Comparison of ENCODE assay signal across 8 cellular contexts in the genomic region with DNA sequence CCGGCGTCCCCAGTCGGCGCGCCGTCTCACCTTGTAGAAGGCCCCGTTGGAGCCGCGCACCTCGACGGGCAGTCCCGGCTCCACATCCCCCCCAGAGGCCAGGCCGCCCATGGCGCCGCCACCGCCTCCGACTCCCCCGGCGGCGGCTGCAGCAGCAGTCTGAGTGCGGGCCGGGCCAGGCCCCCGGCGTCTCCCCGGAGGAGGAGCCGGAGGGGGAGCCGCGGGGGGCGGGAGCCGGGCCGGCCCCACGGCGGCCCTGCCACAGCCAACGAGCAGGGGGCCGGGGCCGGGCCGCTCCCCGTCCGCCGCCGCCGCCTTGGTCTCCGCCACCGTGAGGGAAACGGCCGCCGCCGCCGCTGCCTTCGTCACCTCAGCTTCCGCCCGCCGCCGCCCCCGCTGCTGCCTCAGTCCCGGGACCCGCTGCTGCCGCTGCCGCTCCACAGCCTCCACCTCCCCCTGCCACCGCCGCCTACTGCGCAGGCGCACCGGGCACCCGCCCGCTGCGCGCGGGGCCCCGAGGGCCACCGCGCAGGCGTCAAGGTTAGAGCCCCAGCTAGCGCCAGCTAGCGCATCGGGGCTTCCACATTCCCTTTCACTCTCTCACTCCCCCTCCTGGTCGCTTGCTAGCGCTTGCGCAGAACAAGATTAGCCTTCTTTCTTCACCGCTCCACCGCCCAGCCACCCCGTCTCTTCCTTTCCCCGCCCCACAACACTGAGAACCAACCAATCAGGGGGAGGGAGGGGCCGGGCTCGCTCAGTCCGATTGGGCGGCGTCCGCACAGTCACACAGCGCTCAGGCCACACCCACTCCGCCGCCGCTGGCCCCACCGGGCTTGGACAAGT. TPM values are rescaled to one million over a fixed set of nuclear protein-coding genes. Genes with fewer than 3 reads are reported as not detected.
DNase-seq lines count a peak whose midpoint lies in the region; FAIRE-seq and TF ChIP-seq lines count a peak whose summit lies in the region.

FXR2 (minus strand) TSS at position 476 of the 843 bp plus-strand sequence; CDS start at position 111, 365 bp downstream.

- peaks cover 16 to 25% of the 10 kb centered on the region in 2 experiments for H3K4me1 ChIP-seq in neutrophil (ENCODE audit: control insufficient read depth in 1 of 2, insufficient read depth in 1 of 2, low read depth in 1 of 2, low read length in 1 of 2)

- H3K9me3 Mint-ChIP-seq in HFFc6, result no peaks in the 10 kb centered on the region
- H3K9me3 Mint-ChIP-seq in activated naive CD4-positive, alpha-beta T cell treated with anti-CD3 and anti-CD28 coated beads, Interleukin-2, amount 10 ng/mL, durations not matched to agents 7 days and 5 days, result no peaks in the 10 kb centered on the region

- peak within 1 kb of the TSS; percentile 94 for H3K9ac ChIP-seq in SK-N-MC (ENCODE audit: insufficient read length)

- FAIRE-seq in frontal cortex (lab: Jason Lieb, UNC), result peak; percentile 84

- TF ChIP-seq CTCF in HFFc6 (IDR thresholded peaks at IDR 0.05) (peak; percentile 76), NB4 (IDR thresholded peaks at IDR 0.05; ENCODE audit: low read depth, low read length) (peak; percentile 50), neutrophil (IDR thresholded peaks at IDR 0.05) (peak; percentile 80)

- H3K27me3 ChIP-seq in neutrophil, result no peaks in the 10 kb centered on the region

- CTCF ChIA-PET in activated naive CD4-positive, alpha-beta T cell treated with anti-CD3 and anti-CD28 coated beads, Interleukin-2, amount 10 ng/mL, durations not matched to agents 7 days and 5 days (lab: Charles Lee), result interaction anchor here (0.8 to 1.5 kb wide), 6 partner anchors 17 to 258 kb away, joined by 3 to 8 read pairs (median 6); partner anchors contain the start of genes CD68, MPDU1, SOX15 and TP53

- H3K4me1 Mint-ChIP-seq in HFFc6 (ENCODE audit: low read depth), result peaks cover 35% of the 10 kb centered on the region
- peaks cover 27% of the 10 kb centered on the region for H3K4me1 Mint-ChIP-seq in activated naive CD4-positive, alpha-beta T cell treated with anti-CD3 and anti-CD28 coated beads, Interleukin-2, amount 10 ng/mL, durations not matched to agents 7 days and 5 days

- peak within 1 kb of the TSS; percentile 82 for H3K4me3 ChIP-seq in GM08714 (ENCODE audit: low read length)
- H3K4me3 ChIP-seq in NB4 (ENCODE audit: low read depth, low read length), result peak within 1 kb of the TSS; percentile 85
- H3K4me3 ChIP-seq in SK-N-MC, result peak within 1 kb of the TSS; percentile 97
- H3K4me3 ChIP-seq in neutrophil (ENCODE audit: low read depth in 1 of 2, low read length in 1 of 2), result peak within 1 kb of the TSS; percentile 78 to 83

- H3K9me3 ChIP-seq in SK-N-MC (ENCODE audit: low read depth, low read length) (no peaks in the 10 kb centered on the region), neutrophil (no peaks in the 10 kb centered on the region)

- H3K36me3 Mint-ChIP-seq in HFFc6 (ENCODE audit: low read depth), result peaks cover 31% of the 10 kb centered on the region
- peaks cover 10% of the 10 kb centered on the region for H3K36me3 Mint-ChIP-seq in activated naive CD4-positive, alpha-beta T cell treated with anti-CD3 and anti-CD28 coated beads, Interleukin-2, amount 10 ng/mL, durations not matched to agents 7 days and 5 days

- peak; percentile 57 for TF ChIP-seq POLR2A in NB4 (IDR thresholded peaks at IDR 0.05; ENCODE audit: extremely low read depth, insufficient read length)

- H3K4me3 Mint-ChIP-seq in HFFc6, result peak within 1 kb of the TSS; percentile 91
- peak within 1 kb of the TSS; percentile 79 for H3K4me3 Mint-ChIP-seq in activated naive CD4-positive, alpha-beta T cell treated with anti-CD3 and anti-CD28 coated beads, Interleukin-2, amount 10 ng/mL, durations not matched to agents 7 days and 5 days

- peak within 1 kb of the TSS; percentile 88 for H3K27ac Mint-ChIP-seq in HFFc6
- peak within 1 kb of the TSS; percentile 87 for H3K27ac Mint-ChIP-seq in activated naive CD4-positive, alpha-beta T cell treated with anti-CD3 and anti-CD28 coated beads, Interleukin-2, amount 10 ng/mL, durations not matched to agents 7 days and 5 days

- peaks cover 24% of the 10 kb centered on the region for H3K36me3 ChIP-seq in SK-N-MC (ENCODE audit: insufficient read depth, low read length)
- no peaks in the 10 kb centered on the region for H3K36me3 ChIP-seq in neutrophil

- DNase-seq in HFFc6 (peak; percentile 99), NB4 (ENCODE audit: low read depth) (peak; percentile 98), SK-N-MC (ENCODE audit: low read depth, low spot score) (peak; percentile 96), frontal cortex (ENCODE audit: low spot score in 2 of 2) (peak; percentile 99), substantia nigra (lab: John Stamatoyannopoulos, UW) (peak; percentile 94 to 100 (median 99))
- peak; percentile 100 for DNase-seq in activated naive CD4-positive, alpha-beta T cell treated with anti-CD3 and anti-CD28 coated beads, Interleukin-2, amount 10 ng/mL, durations not matched to agents 7 days and 5 days

- H3K27ac ChIP-seq in SK-N-MC (peak within 1 kb of the TSS; percentile 91), neutrophil (peak within 1 kb of the TSS; percentile 95), substantia nigra (ENCODE audit: low read depth, low read length, poor library complexity, severe bottlenecking) (peak within 1 kb of the TSS; percentile 88)

- H3K27me3 Mint-ChIP-seq in HFFc6 (ENCODE audit: insufficient read depth), result peaks cover 2% of the 10 kb centered on the region; the same call in 1 of the 2 replicates
- no peaks in the 10 kb centered on the region for H3K27me3 Mint-ChIP-seq in activated naive CD4-positive, alpha-beta T cell treated with anti-CD3 and anti-CD28 coated beads, Interleukin-2, amount 10 ng/mL, durations not matched to agents 7 days and 5 days

RNA-seq across cellular contexts. Expression of gene FXR2, which starts in this region (rescaled TPM):
- total RNA-seq in HFFc6 (2021; fragmentation: NEBNext Ultra II Directional; extraction: Animal tissue kit (Norgen Biotek cat#: 25700)), result 10 to 100 TPM; 49.3 to 62.3 (median 51.5) TPM
- total RNA-seq in frontal cortex, result 68.1 TPM

Comparison
In these comparisons a context has a peak if more than half of its experiments do, and no peak if none do; other contexts are left out.
1. Peak in every context shown above with its lines: DNase-seq, H3K4me3 ChIP-seq and H3K27ac ChIP-seq.